2 cellular contexts compared by ENCODE assay signal in the genomic region with DNA sequence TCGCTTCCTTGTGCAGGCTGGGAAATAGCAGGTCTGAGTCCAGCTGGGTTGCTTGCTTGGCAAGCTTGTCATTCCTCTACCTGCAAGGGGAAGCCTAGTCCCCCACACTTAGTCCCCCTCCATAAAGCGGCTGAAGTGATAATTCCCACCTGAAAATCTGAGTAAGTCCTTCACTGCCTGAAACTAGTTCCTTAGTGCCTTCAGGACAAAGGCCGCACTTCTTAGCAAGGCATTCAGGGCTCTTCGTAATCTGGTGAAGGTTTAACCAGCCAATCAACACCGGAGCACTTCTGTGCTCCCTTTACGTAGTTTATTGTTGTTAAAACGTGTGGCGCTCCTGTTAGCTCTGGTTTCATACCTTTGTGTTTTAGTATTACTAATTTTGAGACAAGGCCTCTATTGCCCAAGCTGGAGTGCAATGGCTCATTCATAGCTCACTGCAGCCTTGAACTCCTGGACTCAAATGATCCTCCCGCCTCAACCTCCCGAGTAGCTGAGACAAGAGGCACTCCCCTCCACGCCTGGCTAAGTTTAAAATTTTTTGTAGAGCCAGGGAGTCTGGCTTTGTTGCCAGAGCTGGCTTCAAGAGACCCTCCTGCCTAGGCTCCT.
TF ChIP-seq lines count a peak whose summit lies in the region.

No MANE protein-coding gene starts in this region.

TF ChIP-seq in SK-N-SH, 30 proteins besides CTCF, POLR2A, EP300 and RAD21 (continued from another document):
- TF ChIP-seq, protein P1, sequence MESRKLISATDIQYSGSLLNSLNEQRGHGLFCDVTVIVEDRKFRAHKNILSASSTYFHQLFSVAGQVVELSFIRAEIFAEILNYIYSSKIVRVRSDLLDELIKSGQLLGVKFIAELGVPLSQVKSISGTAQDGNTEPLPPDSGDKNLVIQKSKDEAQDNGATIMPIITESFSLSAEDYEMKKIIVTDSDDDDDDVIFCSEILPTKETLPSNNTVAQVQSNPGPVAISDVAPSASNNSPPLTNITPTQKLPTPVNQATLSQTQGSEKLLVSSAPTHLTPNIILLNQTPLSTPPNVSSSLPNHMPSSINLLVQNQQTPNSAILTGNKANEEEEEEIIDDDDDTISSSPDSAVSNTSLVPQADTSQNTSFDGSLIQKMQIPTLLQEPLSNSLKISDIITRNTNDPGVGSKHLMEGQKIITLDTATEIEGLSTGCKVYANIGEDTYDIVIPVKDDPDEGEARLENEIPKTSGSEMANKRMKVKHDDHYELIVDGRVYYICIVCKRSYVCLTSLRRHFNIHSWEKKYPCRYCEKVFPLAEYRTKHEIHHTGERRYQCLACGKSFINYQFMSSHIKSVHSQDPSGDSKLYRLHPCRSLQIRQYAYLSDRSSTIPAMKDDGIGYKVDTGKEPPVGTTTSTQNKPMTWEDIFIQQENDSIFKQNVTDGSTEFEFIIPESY (IDR thresholded peaks at IDR 0.05; ENCODE audit: borderline replicate concordance, low read depth) = no peak
- no peak for TF ChIP-seq JUND (IDR thresholded peaks at IDR 0.05)
- TF ChIP-seq CHD2 (IDR thresholded peaks at IDR 0.05; ENCODE audit: low read length, partially characterized antibody) = no peak

TF ChIP-seq in SK-N-SH treated with all-trans-retinoic acid at 6 μM for 48 hours, 23 proteins besides CTCF, POLR2A, EP300 and RAD21 (continued from another document):
- TF ChIP-seq, protein P2, sequence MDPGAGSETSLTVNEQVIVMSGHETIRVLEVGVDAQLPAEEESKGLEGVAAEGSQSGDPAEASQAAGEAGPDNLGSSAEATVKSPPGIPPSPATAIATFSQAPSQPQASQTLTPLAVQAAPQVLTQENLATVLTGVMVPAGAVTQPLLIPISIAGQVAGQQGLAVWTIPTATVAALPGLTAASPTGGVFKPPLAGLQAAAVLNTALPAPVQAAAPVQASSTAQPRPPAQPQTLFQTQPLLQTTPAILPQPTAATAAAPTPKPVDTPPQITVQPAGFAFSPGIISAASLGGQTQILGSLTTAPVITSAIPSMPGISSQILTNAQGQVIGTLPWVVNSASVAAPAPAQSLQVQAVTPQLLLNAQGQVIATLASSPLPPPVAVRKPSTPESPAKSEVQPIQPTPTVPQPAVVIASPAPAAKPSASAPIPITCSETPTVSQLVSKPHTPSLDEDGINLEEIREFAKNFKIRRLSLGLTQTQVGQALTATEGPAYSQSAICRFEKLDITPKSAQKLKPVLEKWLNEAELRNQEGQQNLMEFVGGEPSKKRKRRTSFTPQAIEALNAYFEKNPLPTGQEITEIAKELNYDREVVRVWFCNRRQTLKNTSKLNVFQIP (CRISPR knock-in tag; IDR thresholded peaks at IDR 0.05; ENCODE audit: borderline replicate concordance, low read depth) = no peak
